14 cellular contexts compared by ENCODE assay signal in genomic region chr5:143235423-143235822, GRCh38.
DNase-seq lines count a peak whose midpoint lies in the region; ATAC-seq and TF ChIP-seq lines count a peak whose summit lies in the region.
"Had no signal": no experiment of that assay in that cellular context is flagged by ENCODE, and none has a peak within 500 bp of the region (broad histone marks: within the 10 kb centered on the region; RNA-seq: fewer than 3 reads in every experiment).

No MANE protein-coding gene starts in this region.

- H2BK20ac ChIP-seq in IMR-90 (ENCODE audit: low read depth, low read length), result peak overlapping the region; percentile 72

- H3K4me2 ChIP-seq in IMR-90 (ENCODE audit: low read depth, low read length), result no peak overlapping the region
- H3K4me2 ChIP-seq in osteoblast (ENCODE audit: insufficient read depth, low read length), result no peak overlapping the region

- H3K23ac ChIP-seq in IMR-90 (ENCODE audit: low read depth, low read length), result no peak overlapping the region

- peak overlapping the region; percentile 65; the same call in 1 of the 2 replicates for H2BK120ac ChIP-seq in IMR-90 (ENCODE audit: low read depth, low read length)

- H3K4me1 ChIP-seq in IMR-90 (ENCODE audit: control insufficient read depth, insufficient read depth, low read length) (peaks cover 17% of the 10 kb centered on the region), osteoblast (ENCODE audit: insufficient read depth, low read length) (peaks cover 40% of the 10 kb centered on the region)

- DNase-seq in AG08395 (ENCODE audit: low spot score) (peak; percentile 88), IMR-90 (peak; percentile 91), epithelial cell of prostate (ENCODE audit: low read depth, low spot score) (peak; percentile 97), osteoblast (ENCODE audit: insufficient read length, low spot score, missing footprints) (no peak), T1000 (lab: John Stamatoyannopoulos, UW) (no peak), GM19238 (ENCODE audit: insufficient read length, low spot score) (no peak), kidney glomerular epithelial cell (lab: John Stamatoyannopoulos, UW) (no peak)
- DNase-seq in stimulated activated CD4-positive, alpha-beta T cell treated with anti-CD3 and anti-CD28 coated beads, Interleukin-4, amount 100 ng/mL, for 4 hours, result no peak
- DNase-seq: activated naive CD4-positive, alpha-beta T cell treated with anti-CD3 and anti-CD28 coated beads, Interleukin-2, amount 10 ng/mL, durations not matched to agents 7 days and 5 days; caudate nucleus; DMS153; lower lobe of right lung; NCI-H1092; spleen had no signal

- TF ChIP-seq POLR2A in IMR-90 (IDR thresholded peaks at IDR 0.05; ENCODE audit: low read depth, low read length), result no peak

- peak overlapping the region; percentile 64 for H4K5ac ChIP-seq in IMR-90 (ENCODE audit: low read depth, low read length)

- no peaks in the 10 kb centered on the region for H3K27me3 ChIP-seq in IMR-90 (ENCODE audit: control insufficient read depth, insufficient read depth, low read length)
- no peaks in the 10 kb centered on the region for H3K27me3 ChIP-seq in osteoblast (ENCODE audit: insufficient read depth, low read length)
- H3K27me3 ChIP-seq: spleen had no signal

- H2AK9ac ChIP-seq in IMR-90 (replicated peaks; ENCODE audit: low read depth, low read length, poor library complexity), result peak overlapping the region; percentile 93

- H3K27ac ChIP-seq in IMR-90 (ENCODE audit: insufficient read depth, low read length) (0 out of 2 replicates have a peak overlapping the region, but pooled peaks have one; percentile 34), epithelial cell of prostate (peak overlapping the region; percentile 93), osteoblast (ENCODE audit: low read depth, low read length) (peak overlapping the region; percentile 87)
- H3K27ac ChIP-seq: lower lobe of right lung, spleen had no signal

- WGBS in IMR-90 (ENCODE audit: extremely low coverage in 2 of 2, insufficient read length in 1 of 2), 2 experiments, result no CpG with 5 or more reads among the region's 3 CpGs

- H3K9ac ChIP-seq in IMR-90 (ENCODE audit: low read depth, low read length), result no peak overlapping the region

- intact Hi-C loops in IMR-90 (cut with micrococcal nuclease), result no loop called here

- H4K20me1 ChIP-seq in IMR-90 (ENCODE audit: insufficient read depth, low read length) (no peaks in the 10 kb centered on the region), osteoblast (ENCODE audit: insufficient read depth, low read length) (no peaks in the 10 kb centered on the region)

- peak overlapping the region in 1 of 2 experiments; percentile 53; a peak in 1 of 4 replicates for H4K8ac ChIP-seq in IMR-90 (ENCODE audit: low read depth in 2 of 2, low read length in 2 of 2)

- TF ChIP-seq RAD21 in IMR-90 (IDR thresholded peaks at IDR 0.05; ENCODE audit: low read length), result peak; percentile 13; the same call in 1 of the 2 replicates

- TF ChIP-seq CTCF in IMR-90 (conservative IDR thresholded peaks at IDR 0.05; ENCODE audit: low read depth, low read length), result no peak
- TF ChIP-seq CTCF in osteoblast (IDR thresholded peaks at IDR 0.05; ENCODE audit: extremely low read depth, low read depth, low read length), result no peak

- peak overlapping the region; percentile 87; the same call in 1 of the 2 replicates for H3K14ac ChIP-seq in IMR-90 (replicated peaks; ENCODE audit: low read depth, low read length)

- H3K9me3 ChIP-seq in IMR-90 (ENCODE audit: control insufficient read depth, insufficient read depth, low read length), result no peaks in the 10 kb centered on the region
- H3K9me3 ChIP-seq in osteoblast (ENCODE audit: low read depth, low read length), result no peaks in the 10 kb centered on the region
- H3K9me3 ChIP-seq: lower lobe of right lung, spleen had no signal

- BruUV-seq in IMR-90 (replicated peaks; lab: Mats Ljungman, UMichigan), result no TSS peak

- H3K4me3 ChIP-seq in IMR-90 (ENCODE audit: insufficient read depth, low read depth, low read length) (no peak overlapping the region), osteoblast (ENCODE audit: insufficient read depth, low read length) (no peak overlapping the region)
- H3K4me3 ChIP-seq: lower lobe of right lung, spleen had no signal

- CTCF ChIA-PET in IMR-90 (lab: Yijun Ruan, JAX), result no interaction called here

- H3K4ac ChIP-seq in IMR-90 (ENCODE audit: low read depth, low read length), result peak overlapping the region; percentile 5; the same call in 1 of the 2 replicates

- ATAC-seq in IMR-90 (ENCODE audit: low read depth), result peak; percentile 42
- ATAC-seq: lower lobe of right lung had no signal

- H4K91ac ChIP-seq in IMR-90 (ENCODE audit: insufficient read depth, low read depth, low read length), result no peak overlapping the region

- H3K9me1 ChIP-seq in IMR-90 (ENCODE audit: insufficient read depth, low read length), result peaks cover 16% of the 10 kb centered on the region

- peak overlapping the region; percentile 66 for H2AFZ ChIP-seq in IMR-90 (replicated peaks; ENCODE audit: low read length, poor library complexity)
- H2AFZ ChIP-seq in osteoblast (ENCODE audit: low read length), result no peak overlapping the region

- peak overlapping the region; percentile 63; the same call in 1 of the 2 replicates for H3K18ac ChIP-seq in IMR-90 (ENCODE audit: low read depth, low read length)

- H2BK5ac ChIP-seq in IMR-90 (ENCODE audit: low read depth, low read length, poor library complexity, severe bottlenecking), result peak overlapping the region; percentile 69

- dilution Hi-C loops in IMR-90 (cut with HindIII; ENCODE audit: low sequenced_read_pairs, unreplicated experiment), result no loop called here

- H3K79me2 ChIP-seq in osteoblast (ENCODE audit: insufficient read depth, low read length), result no peaks in the 10 kb centered on the region

- POLR2A ChIA-PET in IMR-90 (lab: Charles Lee; ENCODE audit: unreplicated experiment), result no interaction called here

- in situ Hi-C loops in IMR-90 (cut with MboI; ENCODE audit: low sequenced_read_pairs), result no loop called here

- H3K79me1 ChIP-seq in IMR-90 (ENCODE audit: low read depth in 1 of 2, low read length in 2 of 2), result no peaks in the 10 kb centered on the region

- 0 out of 3 replicates have a peak overlapping the region, but pooled peaks have one; percentile 6 for H2BK15ac ChIP-seq in IMR-90 (ENCODE audit: low read depth, low read length)

- H3K36me3 ChIP-seq in IMR-90 (ENCODE audit: control insufficient read depth, insufficient read depth, low read length) (no peaks in the 10 kb centered on the region), osteoblast (ENCODE audit: insufficient read depth, low read length) (no peaks in the 10 kb centered on the region)
- H3K36me3 ChIP-seq: lower lobe of right lung, spleen had no signal

- no peak overlapping the region for H3K56ac ChIP-seq in IMR-90 (ENCODE audit: extremely low read depth, insufficient read depth, low read length)

- peak overlapping the region; percentile 3; the same call in 1 of the 2 replicates for H2AK5ac ChIP-seq in IMR-90 (ENCODE audit: low read depth, low read length)

TF ChIP-seq in IMR-90, 13 proteins besides CTCF, POLR2A, EP300 and RAD21:
- TF ChIP-seq FOS (IDR thresholded peaks at IDR 0.05; ENCODE audit: low read depth, low read length) (peak; percentile 48; the same call in 1 of the 2 replicates), RCOR1 (IDR thresholded peaks at IDR 0.05; ENCODE audit: insufficient replicate concordance, low read length) (no peak), CEBPB (IDR thresholded peaks at IDR 0.05; ENCODE audit: low read depth, low read length) (peak; percentile 87), BHLHE40 (IDR thresholded peaks at IDR 0.05; ENCODE audit: low read depth, low read length) (0 out of 2 replicates have a peak, but pooled peaks have one; percentile 28)

Comparison
In these comparisons a context has a peak if more than half of its experiments do, and no peak if none do; other contexts are left out.
1. DNase-seq: peak in AG08395 (single experiment), IMR-90 (single experiment) and epithelial cell of prostate (single experiment); none in osteoblast (single experiment), T1000 (single experiment), GM19238 (single experiment), kidney glomerular epithelial cell (single experiment) and stimulated activated CD4-positive, alpha-beta T cell treated with anti-CD3 and anti-CD28 coated beads, Interleukin-4, amount 100 ng/mL, for 4 hours (0 of 2).
2. H3K27ac ChIP-seq: peak in every context shown above with its lines; median percentile 93 in epithelial cell of prostate; 87 in osteoblast; 34 in IMR-90.